25 cellular contexts compared by ENCODE assay signal in genomic region chr21:36629061-36629460, GRCh38.
"Had no signal": no experiment of that assay in that cellular context is flagged by ENCODE, and none has a peak within 500 bp of the region (broad histone marks: within the 10 kb centered on the region; RNA-seq: fewer than 3 reads in every experiment).

No MANE protein-coding gene starts in this region.

- H3K36me3 Mint-ChIP-seq: immature natural killer cell; naive thymus-derived CD8-positive, alpha-beta T cell; stimulated activated memory B cell treated with anti-CD40 and anti-IgM and Interleukin-4, amounts not matched to agents 10 μg/mL and 1 μg/mL and 100 μg/mL, for 72 hours had no signal

- H3K27ac ChIP-seq: colonic mucosa, epithelial cell of prostate, left ventricle myocardium inferior, lower lobe of right lung, pancreas, skin epidermis, spleen, testis, tibial artery, upper lobe of left lung had no signal

- DNase-seq: colonic mucosa; effector CD8-positive, alpha-beta T cell; endodermal cell; foreskin melanocyte; hypothalamus; immature natural killer cell; islet precursor cell; kidney glomerular epithelial cell; left colon; left ventricle myocardium inferior; lower lobe of right lung; naive thymus-derived CD8-positive, alpha-beta T cell; pancreas; retina; spleen; stimulated activated CD4-positive, alpha-beta T cell treated with anti-CD3 and anti-CD28 coated beads, Interleukin-4, amount 100 ng/mL, for 4 hours; stimulated activated naive CD8-positive, alpha-beta T cell treated with anti-CD3 and anti-CD28 coated beads, Interleukin-15, Interleukin-2, amounts not matched to agents 100 U/mL and 50 U/mL, for 24 hours; substantia nigra; testis; tibial artery; upper lobe of left lung had no signal

- H3K4me3 Mint-ChIP-seq: dendritic cell treated with granulocyte-macrophage colony-stimulating factor and Interleukin-4, amounts not matched to agents 40 ng/mL and 50 ng/mL, for 4 days; endodermal cell; immature natural killer cell; naive thymus-derived CD8-positive, alpha-beta T cell; stimulated activated memory B cell treated with anti-CD40 and anti-IgM and Interleukin-4, amounts not matched to agents 10 μg/mL and 1 μg/mL and 100 μg/mL, for 72 hours had no signal

- H3K4me1 Mint-ChIP-seq: endodermal cell; immature natural killer cell; stimulated activated memory B cell treated with anti-CD40 and anti-IgM and Interleukin-4, amounts not matched to agents 10 μg/mL and 1 μg/mL and 100 μg/mL, for 72 hours had no signal

- H3K9me3 ChIP-seq: colonic mucosa, left ventricle myocardium inferior, lower lobe of right lung, pancreas, testis, tibial artery, upper lobe of left lung had no signal

- H3K9me3 Mint-ChIP-seq: immature natural killer cell had no signal

- H3K36me3 ChIP-seq: colonic mucosa, left ventricle myocardium inferior, lower lobe of right lung, pancreas, spleen, tibial artery, upper lobe of left lung had no signal

- H3K27me3 ChIP-seq: pancreas, testis, upper lobe of left lung had no signal

- H3K4me1 ChIP-seq: colonic mucosa, left ventricle myocardium inferior, lower lobe of right lung, pancreas, spleen, testis, tibial artery, upper lobe of left lung had no signal

- H3K27ac Mint-ChIP-seq: dendritic cell treated with granulocyte-macrophage colony-stimulating factor and Interleukin-4, amounts not matched to agents 40 ng/mL and 50 ng/mL, for 4 days; endodermal cell; immature natural killer cell; stimulated activated memory B cell treated with anti-CD40 and anti-IgM and Interleukin-4, amounts not matched to agents 10 μg/mL and 1 μg/mL and 100 μg/mL, for 72 hours had no signal

- H3K4me3 ChIP-seq: colonic mucosa, left ventricle myocardium inferior, lower lobe of right lung, pancreas, skin epidermis, spleen, testis, tibial artery, upper lobe of left lung had no signal
